ENCODE assay signal across 1 cellular context in genomic region chr22:42787357-42787736, GRCh38.
TF ChIP-seq lines count a peak whose summit lies in the region.

No MANE protein-coding gene starts in this region.

TF ChIP-seq in HepG2, 621 proteins besides CTCF, POLR2A, EP300 and RAD21:
- TF ChIP-seq ZNF687 (CRISPR knock-in tag; IDR thresholded peaks at IDR 0.05): peak; percentile 17; the same call in 1 of the 2 replicates
- TF ChIP-seq BCL6 (CRISPR knock-in tag; IDR thresholded peaks at IDR 0.05): 0 out of 2 replicates have a peak, but pooled peaks have one; percentile 2
- no peak for TF ChIP-seq MTERF4 (CRISPR knock-in tag; IDR thresholded peaks at IDR 0.05)
